9 cellular contexts compared by ENCODE assay signal in the genomic region with DNA sequence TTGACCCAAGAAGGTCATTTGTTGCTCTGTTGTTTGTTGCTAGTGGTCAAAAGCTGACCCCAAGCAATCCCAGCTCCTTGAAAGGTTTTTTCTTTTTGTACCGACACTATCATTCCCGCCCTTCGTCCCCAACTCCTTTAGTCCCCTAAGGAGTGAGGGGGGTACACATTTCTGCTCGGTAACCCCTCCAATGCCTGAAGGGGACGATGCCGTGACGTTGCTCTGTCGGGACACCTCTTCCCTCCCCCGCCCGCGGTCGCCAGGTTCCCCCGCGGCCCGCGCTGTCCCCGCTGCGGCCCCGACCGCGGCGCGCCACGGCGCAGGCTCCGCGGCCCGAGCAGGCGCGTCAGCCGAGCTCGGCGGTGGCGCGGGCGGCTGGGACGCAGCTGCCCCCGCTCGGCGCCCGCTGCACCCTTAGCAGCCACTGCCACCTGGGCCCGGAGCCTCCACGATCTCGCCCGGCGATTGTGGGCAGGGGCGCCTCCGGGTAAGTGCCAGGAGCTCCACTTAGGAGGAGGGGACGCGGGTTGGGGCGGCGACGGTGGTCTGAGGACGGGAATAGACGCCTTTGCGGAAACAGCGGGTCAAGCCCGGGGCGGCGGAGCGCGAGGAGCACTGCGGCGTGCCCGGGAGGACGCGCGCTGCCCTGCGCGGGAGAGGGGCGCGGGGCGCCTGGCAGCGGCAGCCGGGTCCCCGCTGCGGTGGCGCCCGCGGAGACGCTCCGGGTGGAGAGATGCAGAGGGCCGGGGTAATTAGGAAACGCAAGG. TPM values are rescaled to one million over a fixed set of nuclear protein-coding genes. Genes with fewer than 3 reads are reported as not detected.
DNase-seq lines count a peak whose midpoint lies in the region; TF ChIP-seq lines count a peak whose summit lies in the region.
"Had no signal": no experiment of that assay in that cellular context is flagged by ENCODE, and none has a peak within 500 bp of the region (broad histone marks: within the 10 kb centered on the region; RNA-seq: fewer than 3 reads in every experiment).

TSS of gene GLRB (plus strand) at position 340 of the 767 bp plus-strand sequence. CDS start 1,875 bp downstream, outside the sequence.

- peak within 1 kb of the TSS; percentile 33 to 66 for H3K27ac ChIP-seq in ascending aorta

- POLR2A ChIA-PET in activated CD4-positive, alpha-beta T cell treated with anti-CD3 and anti-CD28 coated beads, Interleukin-2, amount 10 ng/mL, durations not matched to agents 7 days and 5 days (lab: Charles Lee), result no interaction called here

- no peaks in the 10 kb centered on the region for H3K4me1 Mint-ChIP-seq in activated CD4-positive, alpha-beta T cell treated with anti-CD3 and anti-CD28 coated beads, Interleukin-2, amount 10 ng/mL, durations not matched to agents 7 days and 5 days

- H3K27ac Mint-ChIP-seq in activated CD4-positive, alpha-beta T cell treated with anti-CD3 and anti-CD28 coated beads, Interleukin-2, amount 10 ng/mL, durations not matched to agents 7 days and 5 days, result no peak within 1 kb of the TSS

- peak within 1 kb of the TSS; percentile 75 to 91 for H3K4me3 ChIP-seq in ascending aorta

- peaks cover 16% of the 10 kb centered on the region for H3K27me3 Mint-ChIP-seq in activated CD4-positive, alpha-beta T cell treated with anti-CD3 and anti-CD28 coated beads, Interleukin-2, amount 10 ng/mL, durations not matched to agents 7 days and 5 days

- DNase-seq in NCI-H748 (lab: John Stamatoyannopoulos, UW; ENCODE audit: unreplicated experiment) (peak; percentile 79), NCI-H748 treated with DMSO at 0.1 percent for 48 hours (lab: John Stamatoyannopoulos, UW) (no peak), ascending aorta (ENCODE audit: low spot score in 2 of 2) (peak in 1 of 2 donors; percentile 66), hepatic stellate cell (ENCODE audit: low spot score) (peak; percentile 49), retina (peak; percentile 89), NCI-H526 treated with DMSO at 0.1 percent for 48 hours (lab: John Stamatoyannopoulos, UW) (no peak), activated gamma-delta T cell treated with Interleukin-2 at 50 U/mL for 16 hours (no peak)
- no peak for DNase-seq in activated CD4-positive, alpha-beta T cell treated with anti-CD3 and anti-CD28 coated beads, Interleukin-2, amount 10 ng/mL, durations not matched to agents 7 days and 5 days

- no peaks in the 10 kb centered on the region for H3K4me1 ChIP-seq in ascending aorta

- no peaks in the 10 kb centered on the region for H3K9me3 Mint-ChIP-seq in activated CD4-positive, alpha-beta T cell treated with anti-CD3 and anti-CD28 coated beads, Interleukin-2, amount 10 ng/mL, durations not matched to agents 7 days and 5 days

- intact Hi-C loops in ascending aorta (cut with DNase I), result loop anchor here (1.0 kb wide), 1 partner anchor 71 kb away; no protein-coding TSS in a partner anchor

- no peaks in the 10 kb centered on the region for H3K36me3 Mint-ChIP-seq in activated CD4-positive, alpha-beta T cell treated with anti-CD3 and anti-CD28 coated beads, Interleukin-2, amount 10 ng/mL, durations not matched to agents 7 days and 5 days (ENCODE audit: low read depth)

- no peaks in the 10 kb centered on the region for H3K27me3 ChIP-seq in ascending aorta

- no peak within 1 kb of the TSS for H3K4me3 Mint-ChIP-seq in activated CD4-positive, alpha-beta T cell treated with anti-CD3 and anti-CD28 coated beads, Interleukin-2, amount 10 ng/mL, durations not matched to agents 7 days and 5 days

- no peaks in the 10 kb centered on the region for H3K9me3 ChIP-seq in ascending aorta

- no peaks in the 10 kb centered on the region for H3K36me3 ChIP-seq in ascending aorta

- TF ChIP-seq CTCF in ascending aorta (IDR thresholded peaks at IDR 0.05), result no peak

- CTCF ChIA-PET in activated CD4-positive, alpha-beta T cell treated with anti-CD3 and anti-CD28 coated beads, Interleukin-2, amount 10 ng/mL, durations not matched to agents 7 days and 5 days (lab: Charles Lee), result interaction anchor here (0.6 to 1.1 kb wide), 2 partner anchors 17 to 693 kb away, joined by 3 to 4 read pairs; no protein-coding TSS in a partner anchor

RNA-seq across cellular contexts. Expression of gene GLRB, which starts in this region (rescaled TPM):
- total RNA-seq in ascending aorta, result 8.4 TPM
- total RNA-seq in activated CD4-positive, alpha-beta T cell treated with anti-CD3 and anti-CD28 coated beads, Interleukin-2, amount 10 ng/mL, durations not matched to agents 7 days and 5 days, result not detected
- total RNA-seq: T-helper 2 cell treated with Interferon-gamma antibody and Interleukin-4, amounts not matched to agents 100 ng/mL and 5 ng/mL, for 36 hours had no signal

Comparison
In these comparisons a context has a peak if more than half of its experiments do, and no peak if none do; other contexts are left out.
1. DNase-seq: peak in NCI-H748 (single experiment), hepatic stellate cell (single experiment) and retina (single experiment); none in NCI-H748 treated with DMSO at 0.1 percent for 48 hours (single experiment), activated CD4-positive, alpha-beta T cell treated with anti-CD3 and anti-CD28 coated beads, Interleukin-2, amount 10 ng/mL, durations not matched to agents 7 days and 5 days (single experiment), NCI-H526 treated with DMSO at 0.1 percent for 48 hours (single experiment) and activated gamma-delta T cell treated with Interleukin-2 at 50 U/mL for 16 hours (single experiment).